In genomic region chr1:1504777-1505365, GRCh38 we compare ENCODE assay signal across 8 cellular contexts. TPM values are rescaled to one million over a fixed set of nuclear protein-coding genes. Genes with fewer than 3 reads are reported as not detected.
DNase-seq lines count a peak whose midpoint lies in the region; ATAC-seq, FAIRE-seq and TF ChIP-seq lines count a peak whose summit lies in the region.
"Not testable (repeated sequence)": the region's sequence is repeated elsewhere in the genome, so short reads cannot be mapped to it uniquely, and the experiment has no call there.

No MANE protein-coding gene starts in this region.

- intact Hi-C loops in GM12878 (cut with micrococcal nuclease; ENCODE audit: unreplicated experiment) = loop anchor here (2.0 to 10.0 kb wide), 2 partner anchors 64 to 130 kb away; partner anchors contain the start of gene AURKAIP1
- intact Hi-C loops in left cardiac atrium (cut with DNase I) = not testable (repeated sequence)

- POLR2A ChIA-PET in GM12878 (lab: Charles Lee) = interaction anchor here (0.7 to 1.0 kb wide), 2 partner anchors 106 to 130 kb away, joined by 3 read pairs; partner anchors contain the start of genes AURKAIP1 and CCNL2

- H4K20me1 ChIP-seq in GM12878 (ENCODE audit: control insufficient read depth, insufficient read depth) = not testable (repeated sequence)

- H3K36me3 ChIP-seq in GM12878 (ENCODE audit: control insufficient read depth in 2 of 2, insufficient read depth in 2 of 2, low read length in 1 of 2) = not testable (repeated sequence)

- H3K4me2 ChIP-seq in GM12878 (ENCODE audit: control insufficient read depth, insufficient read depth) = peak overlapping the region; percentile 11

- ATAC-seq in GM12878 (peak; percentile 89), left cardiac atrium (peak; percentile 53 to 61), omental fat pad (ENCODE audit: low FRiP score) (peak; percentile 43)

- not testable (repeated sequence) for H3K4me3 ChIP-seq in GM12878

- peak; percentile 44 for TF ChIP-seq RAD21 in GM12878 (IDR thresholded peaks at IDR 0.05; ENCODE audit: insufficient read depth, low read depth, low read length)

- in situ Hi-C loops in GM12878 (cut with MboI) = loop anchor here (5.0 kb wide), 1 partner anchor 103 kb away; no protein-coding TSS in a partner anchor

- peak overlapping the region; percentile 77 for H2AFZ ChIP-seq in GM12878 (ENCODE audit: control insufficient read depth, low read depth, low read length)

- CTCF ChIA-PET in GM12878 (lab: Yijun Ruan, JAX) = interaction anchor here (0.6 to 3.4 kb wide), 13 partner anchors 35 to 200 kb away, joined by 3 to 17 read pairs (median 5); partner anchors contain the start of gene DVL1

- peak; percentile 54 for DNase-seq in DMS 273 (lab: John Stamatoyannopoulos, UW; ENCODE audit: unreplicated experiment)
- peak; percentile 41 for DNase-seq in KG1 (lab: John Stamatoyannopoulos, UW)
- DNase-seq in NCI-H82 (lab: John Stamatoyannopoulos, UW) = peak; percentile 91
- peak; percentile 55 for DNase-seq in activated CD4-positive, alpha-beta T cell treated with anti-CD3 and anti-CD28 coated beads for 1 hour
- not testable (repeated sequence) for DNase-seq in GM12878 (ENCODE audit: low read depth, low spot score)
- peak; percentile 81 for DNase-seq in left cardiac atrium
- peak; percentile 57 for DNase-seq in omental fat pad (ENCODE audit: low spot score)
- peak; percentile 33 to 63 for DNase-seq in stimulated activated CD8-positive, alpha-beta memory T cell treated with anti-CD3 and anti-CD28 coated beads, Interleukin-7, amount 100 ng/mL, for 48 hours (ENCODE audit: extremely low read depth in 1 of 2, low read depth in 1 of 2)

- BruUV-seq in GM12878 (replicated peaks; lab: Mats Ljungman, UMichigan) = not testable (repeated sequence)

- TF ChIP-seq POLR2A in GM12878 (IDR thresholded peaks at IDR 0.05; ENCODE audit: low read depth, low read length) = not testable (repeated sequence)

- not testable (repeated sequence) for H3K9me3 ChIP-seq in GM12878 (replicated peaks; ENCODE audit: control insufficient read depth, insufficient read depth, low read length)

- WGBS in GM12878 (ENCODE audit: insufficient coverage, insufficient replicate concordance, low lambda C conversion rate, missing lambda C conversion rate) = 37% methylated on average over 16 of the region's 16 CpGs

- TF ChIP-seq CTCF in GM12878 (IDR thresholded peaks at IDR 0.05 in 2 of 3, conservative IDR thresholded peaks at IDR 0.05 in 1 of 3; ENCODE audit: control insufficient read depth in 2 of 3, extremely low read depth in 1 of 3, insufficient read depth in 1 of 3, low read depth in 3 of 3, low read length in 3 of 3) (peak; percentile 53 to 71 (median 54)), omental fat pad (IDR thresholded peaks at IDR 0.05) (peak in 1 of 3 donors; percentile 57)

- not testable (repeated sequence) for H3K4me1 ChIP-seq in GM12878 (ENCODE audit: control insufficient read depth, insufficient read depth, low read length)

- not testable (repeated sequence) for TF ChIP-seq EP300 in GM12878 (IDR thresholded peaks at IDR 0.05; ENCODE audit: borderline replicate concordance in 1 of 2, control insufficient read depth in 1 of 2, low read depth in 2 of 2, low read length in 2 of 2)

- H3K27me3 ChIP-seq in GM12878 (replicated peaks in 1 of 2; ENCODE audit: control insufficient read depth in 2 of 2, insufficient read depth in 2 of 2, low read length in 1 of 2) = not testable (repeated sequence)

- RAD21 ChIA-PET in GM12878 (lab: Charles Lee; ENCODE audit: unreplicated experiment) = interaction anchor here (1.2 to 1.6 kb wide), 4 partner anchors 63 to 199 kb away, joined by 3 to 6 read pairs (median 4); no protein-coding TSS in a partner anchor

- SMC1A ChIA-PET in GM12878 (lab: Charles Lee; ENCODE audit: uncharacterized antibody, unreplicated experiment) = interaction anchor here (0.7 to 1.8 kb wide), 4 partner anchors 40 to 273 kb away, joined by 3 to 4 read pairs (median 3); no protein-coding TSS in a partner anchor

- FAIRE-seq in GM12878 (lab: Jason Lieb, UNC) = not testable (repeated sequence)

- H3K79me2 ChIP-seq in GM12878 (ENCODE audit: control insufficient read depth, insufficient read depth, low read length) = not testable (repeated sequence)

- H3K27ac ChIP-seq in GM12878 (ENCODE audit: control insufficient read depth, insufficient read depth) = not testable (repeated sequence)

- not testable (repeated sequence) for H3K9ac ChIP-seq in GM12878 (ENCODE audit: control insufficient read depth, insufficient read depth, low read length)

RNA-seq across cellular contexts. Expression of gene ATAD3A, which starts 7.1 kb away (rescaled TPM):
- total RNA-seq in GM12878 (2013; cell fraction: nucleolus; rRNA removed) = 13.0 and 24.6 TPM in 2 replicates
- total RNA-seq in GM12878 (2014; rRNA removed) = 56.1 and 58.6 TPM in 2 replicates
- 16.9 and 24.6 TPM in 2 replicates for total RNA-seq in GM12878 (2014; rRNA removed; fragmentation: Illumina TruSeq; extraction: Trizol)
- total RNA-seq in GM12878 (2021) = 66.8 and 76.4 TPM in 2 replicates
- polyA plus RNA-seq in GM12878 (2011; ENCODE audit: low read depth) = 5.4 TPM
- 6.6 and 16.2 TPM in 2 replicates for polyA plus RNA-seq in GM12878 (2011; rRNA removed)
- 24.6 and 42.6 TPM in 2 replicates for polyA plus RNA-seq in GM12878 (2011; cell fraction: cytosol; rRNA removed)
- polyA plus RNA-seq in GM12878 (2011; cell fraction: nucleus; rRNA removed) = 41.2 and 70.4 TPM in 2 replicates
- 20.3 and 26.6 TPM in 2 replicates for polyA plus RNA-seq in GM12878 (2012)
- polyA plus RNA-seq in GM12878 (2014; fragmentation: Illumina TruSeq; extraction: Trizol) = 0.95 and 9.0 TPM in 2 replicates
- polyA plus RNA-seq in GM12878 (2014; fragmentation: Nextera tagmentation; extraction: Ambion mirVana) = 1 to 10 TPM in 1 of 2 experiments, under 1 TPM in 1; 0.05 to 1.3 TPM
- polyA plus RNA-seq in GM12878 (2014; rRNA removed) = 53.3 and 69.0 TPM in 2 replicates
- polyA plus RNA-seq in GM12878 (2016; fragmentation: Nextera tagmentation; extraction: Ambion mirVana) = 10 to 100 TPM; 84.4 to 93.5 TPM
- polyA minus RNA-seq in GM12878 (2011; rRNA and poly(A)+ RNA removed) = 9.5 and 26.3 TPM in 2 replicates
- polyA minus RNA-seq in GM12878 (2011; cell fraction: cytosol; rRNA and poly(A)+ RNA removed) = 17.2 and 17.7 TPM in 2 replicates
- polyA minus RNA-seq in GM12878 (2011; cell fraction: nucleus; rRNA and poly(A)+ RNA removed) = 8.9 and 14.9 TPM in 2 replicates
- total RNA-seq in left cardiac atrium = 10 to 100 TPM; 14.1 to 24.3 TPM
- 10 to 100 TPM; 17.3 to 38.5 (median 20.7) TPM for total RNA-seq in omental fat pad

RNA-seq across cellular contexts. Expression of gene ATAD3B, which starts 33.3 kb away (rescaled TPM):
- total RNA-seq in GM12878 (2013; cell fraction: nucleolus; rRNA removed) = 53.2 and 60.0 TPM in 2 replicates
- total RNA-seq in GM12878 (2014; rRNA removed) (29.7 and 35.7 TPM in 2 replicates), GM12878 (2014; rRNA removed; fragmentation: Illumina TruSeq; extraction: Trizol) (9.3 and 10.7 TPM in 2 replicates), GM12878 (2021) (32.9 and 36.8 TPM in 2 replicates), left cardiac atrium (1 to 10 TPM; 6.9 to 7.3 TPM), omental fat pad (10 to 100 TPM; 11.0 to 91.6 (median 16.5) TPM)
- 4.4 TPM for polyA plus RNA-seq in GM12878 (2011; ENCODE audit: low read depth)
- polyA plus RNA-seq in GM12878 (2011; rRNA removed) (7.6 and 14.0 TPM in 2 replicates), GM12878 (2014; fragmentation: Illumina TruSeq; extraction: Trizol) (2.1 and 5.8 TPM in 2 replicates), GM12878 (2014; fragmentation: Nextera tagmentation; extraction: Ambion mirVana) (under 1 TPM; 0.03 to 0.73 TPM), GM12878 (2014; rRNA removed) (38.8 and 52.5 TPM in 2 replicates), GM12878 (2016; fragmentation: Nextera tagmentation; extraction: Ambion mirVana) (10 to 100 TPM; 33.7 to 35.1 TPM)
- polyA plus RNA-seq in GM12878 (2011; cell fraction: cytosol; rRNA removed) = 14.1 and 30.5 TPM in 2 replicates
- polyA plus RNA-seq in GM12878 (2011; cell fraction: nucleus; rRNA removed) = 90.3 and 160 TPM in 2 replicates
- 14.0 and 21.3 TPM in 2 replicates for polyA plus RNA-seq in GM12878 (2012)
- polyA minus RNA-seq in GM12878 (2011; rRNA and poly(A)+ RNA removed) = 5.5 and 13.1 TPM in 2 replicates
- 11.0 and 17.0 TPM in 2 replicates for polyA minus RNA-seq in GM12878 (2011; cell fraction: cytosol; rRNA and poly(A)+ RNA removed)
- polyA minus RNA-seq in GM12878 (2011; cell fraction: nucleus; rRNA and poly(A)+ RNA removed) = 13.7 and 34.8 TPM in 2 replicates

RNA-seq across cellular contexts. Expression of gene TMEM240, which starts 35.6 kb away (rescaled TPM):
- not detected in 2 replicates for total RNA-seq in GM12878 (2013; cell fraction: nucleolus; rRNA removed)
- total RNA-seq in GM12878 (2014; rRNA removed) (0.17 TPM in 1 of 2 replicates, not detected in the other), GM12878 (2014; rRNA removed; fragmentation: Illumina TruSeq; extraction: Trizol) (not detected in 2 replicates), GM12878 (2021) (0.49 TPM in 1 of 2 replicates, not detected in the other), left cardiac atrium (1 to 10 TPM; 4.6 to 5.4 TPM), omental fat pad (1 to 10 TPM; 2.6 to 3.5 (median 3.1) TPM)
- not detected for polyA plus RNA-seq in GM12878 (2011; ENCODE audit: low read depth)
- polyA plus RNA-seq in GM12878 (2011; rRNA removed) (not detected in 2 replicates), GM12878 (2014; fragmentation: Illumina TruSeq; extraction: Trizol) (not detected in 2 replicates), GM12878 (2014; fragmentation: Nextera tagmentation; extraction: Ambion mirVana) (not detected), GM12878 (2014; rRNA removed) (0.32 TPM in 1 of 2 replicates, not detected in the other), GM12878 (2016; fragmentation: Nextera tagmentation; extraction: Ambion mirVana) (not detected)
- not detected in 2 replicates for polyA plus RNA-seq in GM12878 (2011; cell fraction: cytosol; rRNA removed)
- 0.27 and 0.57 TPM in 2 replicates for polyA plus RNA-seq in GM12878 (2011; cell fraction: nucleus; rRNA removed)
- 0.21 TPM in 1 of 2 replicates, not detected in the other for polyA plus RNA-seq in GM12878 (2012)
- not detected in 2 replicates for polyA minus RNA-seq in GM12878 (2011; rRNA and poly(A)+ RNA removed)
- not detected in 2 replicates for polyA minus RNA-seq in GM12878 (2011; cell fraction: cytosol; rRNA and poly(A)+ RNA removed)
- not detected in 2 replicates for polyA minus RNA-seq in GM12878 (2011; cell fraction: nucleus; rRNA and poly(A)+ RNA removed)

RNA-seq across cellular contexts. Expression of gene ATAD3C, which starts 55.4 kb away (rescaled TPM):
- total RNA-seq in GM12878 (2013; cell fraction: nucleolus; rRNA removed) = 1.4 and 2.7 TPM in 2 replicates
- total RNA-seq in GM12878 (2014; rRNA removed) (0.06 and 0.44 TPM in 2 replicates), GM12878 (2014; rRNA removed; fragmentation: Illumina TruSeq; extraction: Trizol) (0.41 and 0.63 TPM in 2 replicates), GM12878 (2021) (1.1 and 1.6 TPM in 2 replicates), left cardiac atrium (1 to 10 TPM; 1.7 to 2.4 TPM), omental fat pad (1 to 10 TPM in 2 of 4 donors, under 1 TPM in 1, not detected in 1; 0.69 to 3.5 (median 2.4) TPM)
- 3.2 TPM for polyA plus RNA-seq in GM12878 (2011; ENCODE audit: low read depth)
- polyA plus RNA-seq in GM12878 (2011; rRNA removed) (2.2 and 3.1 TPM in 2 replicates), GM12878 (2014; fragmentation: Illumina TruSeq; extraction: Trizol) (0.22 and 0.32 TPM in 2 replicates), GM12878 (2014; fragmentation: Nextera tagmentation; extraction: Ambion mirVana) (under 1 TPM; 0.03 to 0.13 TPM), GM12878 (2014; rRNA removed) (1.1 and 2.1 TPM in 2 replicates), GM12878 (2016; fragmentation: Nextera tagmentation; extraction: Ambion mirVana) (1 to 10 TPM; 2.1 to 2.9 TPM)
- polyA plus RNA-seq in GM12878 (2011; cell fraction: cytosol; rRNA removed) = 7.5 and 8.5 TPM in 2 replicates
- 1.8 and 3.0 TPM in 2 replicates for polyA plus RNA-seq in GM12878 (2011; cell fraction: nucleus; rRNA removed)
- 1.7 and 2.1 TPM in 2 replicates for polyA plus RNA-seq in GM12878 (2012)
- polyA minus RNA-seq in GM12878 (2011; rRNA and poly(A)+ RNA removed) = 0.29 and 2.3 TPM in 2 replicates
- polyA minus RNA-seq in GM12878 (2011; cell fraction: cytosol; rRNA and poly(A)+ RNA removed) = 0.42 TPM in 1 of 2 replicates, not detected in the other
- polyA minus RNA-seq in GM12878 (2011; cell fraction: nucleus; rRNA and poly(A)+ RNA removed) = 1.2 TPM in 1 of 2 replicates, not detected in the other
